ENCODE assay signal across 32 cellular contexts in genomic region chr5:128435861-128436260, GRCh38.
"Had no signal": no experiment of that assay in that cellular context is flagged by ENCODE, and none has a peak within 500 bp of the region (broad histone marks: within the 10 kb centered on the region; RNA-seq: fewer than 3 reads in every experiment).

No MANE protein-coding gene starts in this region.

- FAIRE-seq: RCC 7860 had no signal

- H3K9me3 Mint-ChIP-seq: activated CD4-positive, alpha-beta memory T cell treated with anti-CD3 and anti-CD28 coated beads, Interleukin-2, amount 10 ng/mL, durations not matched to agents 7 days and 5 days; activated naive CD4-positive, alpha-beta T cell treated with anti-CD3 and anti-CD28 coated beads, Interleukin-2, amount 10 ng/mL, durations not matched to agents 7 days and 5 days; activated naive CD8-positive, alpha-beta T cell treated with anti-CD3 and anti-CD28 coated beads, Interleukin-2, amount 50 U/mL, for 24 hours; T-cell had no signal

- H3K4me3 Mint-ChIP-seq: activated CD4-positive, alpha-beta memory T cell treated with anti-CD3 and anti-CD28 coated beads, Interleukin-2, amount 10 ng/mL, durations not matched to agents 7 days and 5 days; activated CD8-positive, alpha-beta memory T cell treated with anti-CD3 and anti-CD28 coated beads, Interleukin-2, amount 10 ng/mL, durations not matched to agents 7 days and 5 days; activated naive CD4-positive, alpha-beta T cell treated with anti-CD3 and anti-CD28 coated beads, Interleukin-2, amount 10 ng/mL, durations not matched to agents 7 days and 5 days; activated naive CD8-positive, alpha-beta T cell; activated naive CD8-positive, alpha-beta T cell treated with anti-CD3 and anti-CD28 coated beads, Interleukin-2, amount 50 U/mL, for 24 hours; T-cell; T-helper 17 cell had no signal

- H3K36me3 Mint-ChIP-seq: activated CD8-positive, alpha-beta memory T cell treated with anti-CD3 and anti-CD28 coated beads, Interleukin-2, amount 10 ng/mL, durations not matched to agents 7 days and 5 days; activated naive CD4-positive, alpha-beta T cell treated with anti-CD3 and anti-CD28 coated beads, Interleukin-2, amount 10 ng/mL, durations not matched to agents 7 days and 5 days; activated naive CD8-positive, alpha-beta T cell; T-cell had no signal

- H3K4me2 ChIP-seq: PC-9 had no signal

- H3K27ac Mint-ChIP-seq: activated CD4-positive, alpha-beta memory T cell treated with anti-CD3 and anti-CD28 coated beads, Interleukin-2, amount 10 ng/mL, durations not matched to agents 7 days and 5 days; activated CD8-positive, alpha-beta memory T cell treated with anti-CD3 and anti-CD28 coated beads, Interleukin-2, amount 10 ng/mL, durations not matched to agents 7 days and 5 days; activated naive CD4-positive, alpha-beta T cell treated with anti-CD3 and anti-CD28 coated beads, Interleukin-2, amount 10 ng/mL, durations not matched to agents 7 days and 5 days; activated naive CD8-positive, alpha-beta T cell; activated naive CD8-positive, alpha-beta T cell treated with anti-CD3 and anti-CD28 coated beads, Interleukin-2, amount 50 U/mL, for 24 hours; T-cell; T-helper 17 cell had no signal

- DNase-seq: activated CD4-positive, alpha-beta memory T cell treated with anti-CD3 and anti-CD28 coated beads, Interleukin-2, amount 10 ng/mL, durations not matched to agents 7 days and 5 days; activated CD4-positive, alpha-beta T cell treated with anti-CD3 and anti-CD28 coated beads for 1 hour; activated CD4-positive, alpha-beta T cell treated with anti-CD3 and anti-CD28 coated beads for 48 hours; activated CD4-positive, CD25-positive, alpha-beta regulatory T cell; activated CD8-positive, alpha-beta memory T cell treated with anti-CD3 and anti-CD28 coated beads for 24 hours; activated CD8-positive, alpha-beta memory T cell treated with anti-CD3 and anti-CD28 coated beads, Interleukin-2, amount 10 ng/mL, durations not matched to agents 7 days and 5 days; activated CD8-positive, alpha-beta memory T cell treated with anti-CD3 and anti-CD28 coated beads, Interleukin-2, amount 50 U/mL, for 48 hours; activated effector memory CD4-positive, alpha-beta T cell treated with Interleukin-2 at 50 U/mL for 16 hours; activated naive CD4-positive, alpha-beta T cell treated with anti-CD3 and anti-CD28 coated beads, Interleukin-2, amount 10 ng/mL, durations not matched to agents 7 days and 5 days; activated naive CD8-positive, alpha-beta T cell treated with anti-CD3 and anti-CD28 coated beads, Interleukin-2, amount 50 U/mL, for 24 hours; activated T-cell treated with anti-CD3 and anti-CD28 coated beads, Interleukin-2, amount 50 U/mL, for 48 hours; amniotic stem cell; aorta; Kasumi-1; MM.1S; MV-4-11; NCI-H1092; NCI-H1436 treated with DMSO at 0.1 percent for 48 hours; NCI-H1694 treated with DMSO at 0.1 percent for 48 hours; NCI-H2029; NCI-H345; NCI-H526; NCI-H748 treated with DMSO at 0.1 percent for 48 hours; PC-9; SIG-M5; T-cell; T-helper 17 cell; WERI-Rb-1 had no signal

- H3K36me3 ChIP-seq: WERI-Rb-1 had no signal

- H3K27ac ChIP-seq: PC-9, RWPE1, WERI-Rb-1 had no signal

- H3K27me3 Mint-ChIP-seq: activated CD4-positive, alpha-beta memory T cell treated with anti-CD3 and anti-CD28 coated beads, Interleukin-2, amount 10 ng/mL, durations not matched to agents 7 days and 5 days; activated CD8-positive, alpha-beta memory T cell treated with anti-CD3 and anti-CD28 coated beads, Interleukin-2, amount 10 ng/mL, durations not matched to agents 7 days and 5 days; activated naive CD4-positive, alpha-beta T cell treated with anti-CD3 and anti-CD28 coated beads, Interleukin-2, amount 10 ng/mL, durations not matched to agents 7 days and 5 days; activated naive CD8-positive, alpha-beta T cell; activated naive CD8-positive, alpha-beta T cell treated with anti-CD3 and anti-CD28 coated beads, Interleukin-2, amount 50 U/mL, for 24 hours; T-cell; T-helper 17 cell had no signal

- H3K4me1 Mint-ChIP-seq: activated CD4-positive, alpha-beta memory T cell treated with anti-CD3 and anti-CD28 coated beads, Interleukin-2, amount 10 ng/mL, durations not matched to agents 7 days and 5 days; activated CD8-positive, alpha-beta memory T cell treated with anti-CD3 and anti-CD28 coated beads, Interleukin-2, amount 10 ng/mL, durations not matched to agents 7 days and 5 days; activated naive CD4-positive, alpha-beta T cell treated with anti-CD3 and anti-CD28 coated beads, Interleukin-2, amount 10 ng/mL, durations not matched to agents 7 days and 5 days; activated naive CD8-positive, alpha-beta T cell treated with anti-CD3 and anti-CD28 coated beads, Interleukin-2, amount 50 U/mL, for 24 hours; T-cell; T-helper 17 cell had no signal

- ATAC-seq: activated CD8-positive, alpha-beta memory T cell treated with anti-CD3 and anti-CD28 coated beads, Interleukin-2, amount 10 ng/mL, durations not matched to agents 7 days and 5 days; activated naive CD8-positive, alpha-beta T cell treated with anti-CD3 and anti-CD28 coated beads, Interleukin-2, amount 50 U/mL, for 24 hours; Right ventricle myocardium inferior; T-cell; T-helper 17 cell had no signal

- H3K4me3 ChIP-seq: PC-9 had no signal

- H2AFZ ChIP-seq: PC-9 had no signal
